In the genomic region with DNA sequence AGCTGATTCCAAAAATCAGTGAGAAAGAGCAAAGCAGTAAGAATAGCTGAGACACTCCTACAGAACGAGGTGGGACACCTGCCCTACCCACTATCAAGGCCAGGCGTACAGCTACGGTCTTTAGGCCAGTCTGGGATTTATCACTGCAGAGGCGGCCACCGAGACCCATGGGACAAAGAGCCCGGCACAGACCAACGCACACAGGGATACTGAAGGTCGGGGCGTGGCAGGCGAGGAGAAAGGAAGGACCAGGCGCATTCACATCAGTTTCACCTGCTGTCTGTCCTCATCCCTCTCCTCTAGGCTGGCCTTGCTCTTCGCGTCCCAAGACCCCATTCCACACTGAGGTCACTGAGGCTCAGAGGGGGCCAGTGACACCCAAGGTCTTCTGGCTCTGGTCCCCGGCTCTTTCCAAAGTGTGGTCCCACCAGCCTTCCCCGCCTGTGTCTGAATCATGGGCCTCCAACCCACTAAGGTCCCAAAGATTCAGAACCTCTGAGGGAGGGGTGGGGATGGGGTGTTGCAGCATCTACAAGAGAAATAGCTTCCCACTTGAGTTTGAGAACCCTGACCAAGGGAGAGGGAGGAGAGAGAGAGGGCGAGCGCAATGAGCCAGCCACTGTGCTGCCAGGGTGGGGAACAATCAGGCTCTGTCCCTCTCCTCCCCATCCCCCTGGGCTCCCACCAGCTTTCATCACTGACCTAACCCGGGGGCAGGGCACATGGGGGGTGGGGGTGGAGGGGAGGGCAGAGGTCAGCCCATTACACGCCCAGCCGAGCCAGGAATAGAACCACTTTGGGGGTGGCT, we compare ENCODE assay signal across 35 cellular contexts. TPM values are rescaled to one million over a fixed set of nuclear protein-coding genes. Genes with fewer than 3 reads are reported as not detected.
A peak's percentile ranks its signal among the peaks of the same experiment; 100 is the strongest.
DNase-seq lines count a peak whose midpoint lies in the region; ATAC-seq, FAIRE-seq and TF ChIP-seq lines count a peak whose summit lies in the region.
"Had no signal": no experiment of that assay in that cellular context is flagged by ENCODE, and none has a peak within 500 bp of the region (broad histone marks: within the 10 kb centered on the region; RNA-seq: fewer than 3 reads in every experiment).

No MANE protein-coding gene starts in this region.

- FAIRE-seq in GM12892 (lab: Jason Lieb, UNC) = no peak
- FAIRE-seq: endothelial cell of umbilical vein, GM19239, TTC549 had no signal

- DNase-seq in right cardiac atrium = peak in 1 of 3 donors; percentile 27
- no peak for DNase-seq in left ventricle myocardium inferior
- peak in 52 of 56 donors; percentile 27 to 90 (median 76) for DNase-seq in nucleus accumbens (lab: John Stamatoyannopoulos, UW)
- no peak for DNase-seq in NK-92 (lab: John Stamatoyannopoulos, UW; ENCODE audit: unreplicated experiment)
- DNase-seq in GM12892 (ENCODE audit: insufficient read length) = no peak
- no peak for DNase-seq in EL
- DNase-seq: activated CD8-positive, alpha-beta memory T cell treated with anti-CD3 and anti-CD28 coated beads, Interleukin-2, amount 10 ng/mL, durations not matched to agents 7 days and 5 days; activated T-cell treated with anti-CD3 and anti-CD28 coated beads, Interleukin-2, amount 50 U/mL, for 48 hours; brain microvascular endothelial cell; Calu3; DMS79 treated with DMSO at 0.1 percent for 48 hours; gastrocnemius medialis; GF-D8; H9; Karpas-422; mesendoderm; NCI-H1417 treated with DMSO at 0.1 percent for 48 hours; NCI-H2081; NCI-H2227 treated with DMSO at 0.1 percent for 48 hours; NCI-H526 treated with DMSO at 0.1 percent for 48 hours; Right ventricle myocardium superior; stimulated activated CD4-positive, alpha-beta T cell treated with anti-CD3 and anti-CD28 coated beads, Interleukin-1b, Interleukin-23, amount 100 ng/mL, for 48 hours; stimulated activated naive CD8-positive, alpha-beta T cell treated with anti-CD3 and anti-CD28 coated beads, Interleukin-15, Interleukin-2, amounts not matched to agents 100 U/mL and 50 U/mL, for 24 hours; T-helper 17 cell; thyroid gland had no signal

- TF ChIP-seq POLR2A in gastroesophageal sphincter (IDR thresholded peaks at IDR 0.05) (peak in 1 of 2 donors; percentile 27), GM12892 (IDR thresholded peaks at IDR 0.05; ENCODE audit: low read depth, low read length) (no peak)

- WGBS in right cardiac atrium = 74% methylated on average over 20 of the region's 20 CpGs
- 60 to 68% methylated on average over 5 to 14 of the region's 20 CpGs for WGBS in gastroesophageal sphincter (ENCODE audit: low coverage in 1 of 2), 2 donors

- no peak for TF ChIP-seq CTCF in left ventricle myocardium inferior (IDR thresholded peaks at IDR 0.05; ENCODE audit: borderline replicate concordance)
- no peak for TF ChIP-seq CTCF in gastroesophageal sphincter (IDR thresholded peaks at IDR 0.05)

- H3K27me3 ChIP-seq in right cardiac atrium (ENCODE audit: control insufficient read depth, insufficient read depth) (no peaks in the 10 kb centered on the region), left ventricle myocardium inferior (ENCODE audit: low read depth) (peaks cover 4% of the 10 kb centered on the region), gastroesophageal sphincter (peaks cover 20% of the 10 kb centered on the region)
- H3K27me3 ChIP-seq: brain microvascular endothelial cell, gastrocnemius medialis, thyroid gland, vagina had no signal

- intact Hi-C loops in right cardiac atrium (cut with DNase I) (loop anchor here in 3 of 4 donors (5.0 to 10.0 kb wide), 4 partner anchors 62 to 522 kb away; a partner anchor contains a TSS), left ventricle myocardium inferior (cut with micrococcal nuclease) (loop anchor here (10.0 kb wide), 1 partner anchor 545 kb away; no protein-coding TSS in a partner anchor)

- ATAC-seq in right cardiac atrium (peak; percentile 12 to 17), gastroesophageal sphincter (peak; percentile 13)
- ATAC-seq: activated CD8-positive, alpha-beta memory T cell treated with anti-CD3 and anti-CD28 coated beads, Interleukin-2, amount 10 ng/mL, durations not matched to agents 7 days and 5 days; gastrocnemius medialis; SK-N-SH treated with all-trans-retinoic acid at 6 μM for 48 hours; stimulated activated naive CD8-positive, alpha-beta T cell treated with anti-CD3 and anti-CD28 coated beads, Interleukin-15, Interleukin-2, amounts not matched to agents 100 U/mL and 50 U/mL, for 24 hours; T-helper 17 cell had no signal

- no peaks in the 10 kb centered on the region for H3K9me3 ChIP-seq in right cardiac atrium (ENCODE audit: control insufficient read depth, low read length)
- no peaks in the 10 kb centered on the region for H3K9me3 ChIP-seq in left ventricle myocardium inferior (replicated peaks)
- H3K9me3 ChIP-seq in gastroesophageal sphincter = no peaks in the 10 kb centered on the region
- H3K9me3 ChIP-seq: gastrocnemius medialis, thyroid gland, vagina had no signal

- H3K4me1 ChIP-seq in right cardiac atrium (ENCODE audit: control insufficient read depth, insufficient read depth, low read length) (no peaks in the 10 kb centered on the region), left ventricle myocardium inferior (peaks cover 8% of the 10 kb centered on the region), gastroesophageal sphincter (peaks cover 0 to 11% (median 3%) of the 10 kb centered on the region in 3 donors)
- H3K4me1 ChIP-seq: gastrocnemius medialis, thyroid gland, vagina had no signal

- H3K27ac ChIP-seq in right cardiac atrium (ENCODE audit: low read length) = no peak overlapping the region
- H3K27ac ChIP-seq in left ventricle myocardium inferior (replicated peaks) = no peak overlapping the region
- peak overlapping the region in 3 of 4 donors; percentile 51 to 67 (median 54) for H3K27ac ChIP-seq in gastroesophageal sphincter
- peak overlapping the region; percentile 99 for H3K27ac ChIP-seq in temporal lobe (ENCODE audit: low read depth, low read length)
- H3K27ac ChIP-seq: brain microvascular endothelial cell, gastrocnemius medialis, thyroid gland, vagina had no signal

- TF ChIP-seq EP300 in gastroesophageal sphincter (IDR thresholded peaks at IDR 0.05) = no peak

- H3K4me3 ChIP-seq in right cardiac atrium (ENCODE audit: low read length) (no peak overlapping the region), left ventricle myocardium inferior (no peak overlapping the region), gastroesophageal sphincter (peak overlapping the region in 1 of 2 donors; percentile 26)
- H3K4me3 ChIP-seq: gastrocnemius medialis, thyroid gland, vagina had no signal

- H3K36me3 ChIP-seq in left ventricle myocardium inferior (no peaks in the 10 kb centered on the region), gastroesophageal sphincter (no peaks in the 10 kb centered on the region)
- H3K36me3 ChIP-seq: brain microvascular endothelial cell, gastrocnemius medialis, thyroid gland, vagina had no signal

RNA-seq across cellular contexts. Expression of a gene that starts 7.2 kb away (rescaled TPM):
- total RNA-seq in right cardiac atrium (10 to 100 TPM; 23.8 to 26.5 (median 25.0) TPM), left ventricle myocardium inferior (21.1 TPM), gastroesophageal sphincter (10 to 100 TPM; 20.3 to 35.3 (median 25.7) TPM), temporal lobe (21.6 TPM)
- 31.3 TPM for polyA plus RNA-seq in right cardiac atrium
- polyA plus RNA-seq in GM12892 (2012; ENCODE audit: missing spikeins) = 8.2 TPM

RNA-seq across cellular contexts. Expression of a gene that starts 34.0 kb away (rescaled TPM):
- under 1 TPM in 3 of 4 donors, not detected in 1; 0.41 to 0.68 (median 0.57) TPM for total RNA-seq in right cardiac atrium
- 0.63 TPM for polyA plus RNA-seq in right cardiac atrium
- not detected for total RNA-seq in left ventricle myocardium inferior
- not detected for total RNA-seq in gastroesophageal sphincter
- 1.2 TPM for total RNA-seq in temporal lobe
- polyA plus RNA-seq in GM12892 (2012; ENCODE audit: missing spikeins) = not detected
- total RNA-seq: A172; activated CD8-positive, alpha-beta memory T cell treated with anti-CD3 and anti-CD28 coated beads, Interleukin-2, amount 10 ng/mL, durations not matched to agents 7 days and 5 days; Calu3; endothelial cell of umbilical vein; renal cortical epithelial cell; Right ventricle myocardium superior; T-helper 17 cell had no signal
- polyA plus RNA-seq: fibroblast of lung had no signal

Comparison
In these comparisons a context has a peak if more than half of its experiments do, and no peak if none do; other contexts are left out.
1. DNase-seq: peak in nucleus accumbens (52 of 56); none in left ventricle myocardium inferior (single experiment), NK-92 (single experiment), GM12892 (single experiment) and EL (single experiment).
2. H3K27ac ChIP-seq: peak in gastroesophageal sphincter (3 of 4) and temporal lobe (single experiment); none in right cardiac atrium (single experiment) and left ventricle myocardium inferior (single experiment).